ENCODE assay signal across 6 cellular contexts in the genomic region with DNA sequence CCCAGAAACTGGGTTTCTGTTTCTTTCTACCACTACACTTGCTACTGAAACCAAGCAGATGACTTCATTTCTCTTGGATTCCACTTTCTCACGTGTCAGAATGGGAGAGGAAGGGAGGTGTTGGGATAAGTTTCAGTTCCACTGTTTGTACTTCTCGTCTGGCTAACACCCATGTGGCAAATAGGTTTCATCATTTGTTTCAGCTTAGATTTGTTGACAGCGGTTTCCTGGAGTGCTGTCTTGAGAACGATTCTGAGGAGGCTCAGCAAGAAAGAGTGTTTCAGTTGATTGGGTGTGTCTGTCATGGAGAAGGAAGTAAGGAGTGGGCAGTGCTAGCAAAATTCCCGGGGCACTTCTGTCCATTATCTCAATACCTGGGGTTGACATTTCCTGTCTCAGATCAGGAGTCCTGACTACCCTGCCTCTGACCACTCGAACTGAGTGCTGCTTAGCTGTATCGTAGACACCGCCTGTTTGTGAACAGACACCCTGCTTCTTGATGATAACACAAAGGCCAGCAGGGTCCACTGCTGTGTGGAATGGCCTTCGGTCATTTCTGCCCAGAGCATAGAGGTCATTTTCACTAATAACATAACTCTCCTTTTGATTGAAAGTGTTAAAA. TPM values are rescaled to one million over a fixed set of nuclear protein-coding genes. Genes with fewer than 3 reads are reported as not detected.
"Had no signal": no experiment of that assay in that cellular context is flagged by ENCODE, and none has a peak within 500 bp of the region (broad histone marks: within the 10 kb centered on the region; RNA-seq: fewer than 3 reads in every experiment).

No MANE protein-coding gene starts in this region.

RNA-seq across cellular contexts. Expression of gene NCF1, which starts 29.8 kb away (rescaled TPM):
- total RNA-seq: dermis blood vessel endothelial cell, endothelial cell of umbilical vein, glomerular endothelial cell, osteocyte, pulmonary artery endothelial cell, temporal lobe had no signal
- polyA plus RNA-seq: endothelial cell of umbilical vein had no signal
